1 cellular context compared by ENCODE assay signal in the genomic region with DNA sequence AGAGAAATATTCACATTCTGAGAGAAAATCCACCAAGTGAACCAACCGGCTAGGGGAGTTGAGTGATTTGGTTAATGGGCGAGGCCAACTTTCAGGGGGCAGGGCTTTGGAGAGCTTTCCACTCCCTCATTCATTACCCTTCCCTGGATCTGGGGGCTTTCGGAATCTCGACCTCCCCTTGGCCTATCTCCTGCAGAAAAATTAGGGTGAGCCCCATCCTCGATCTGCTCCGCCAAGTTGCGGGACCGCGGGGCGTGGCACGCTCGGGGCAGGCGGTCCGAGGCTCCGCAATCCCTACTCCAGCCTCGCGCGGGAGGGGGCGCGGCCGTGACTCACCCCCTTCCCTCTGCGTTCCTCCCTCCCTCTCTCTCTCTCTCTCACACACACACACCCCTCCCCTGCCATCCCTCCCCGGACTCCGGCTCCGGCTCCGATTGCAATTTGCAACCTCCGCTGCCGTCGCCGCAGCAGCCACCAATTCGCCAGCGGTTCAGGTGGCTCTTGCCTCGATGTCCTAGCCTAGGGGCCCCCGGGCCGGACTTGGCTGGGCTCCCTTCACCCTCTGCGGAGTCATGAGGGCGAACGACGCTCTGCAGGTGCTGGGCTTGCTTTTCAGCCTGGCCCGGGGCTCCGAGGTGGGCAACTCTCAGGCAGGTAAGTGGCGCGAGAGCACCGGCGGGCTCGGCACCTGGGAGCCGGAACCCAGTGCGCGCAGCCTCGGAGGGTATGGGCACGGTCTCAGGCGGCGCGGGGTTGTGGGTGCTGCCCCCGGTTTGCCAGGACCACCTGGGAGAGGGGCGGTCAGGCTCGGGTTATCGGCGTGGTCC.
TF ChIP-seq lines count a peak whose summit lies in the region.

Gene ERBB3, plus strand, starts transcription at position 437 of the 827 bp plus-strand sequence. Its CDS starts 136 bp downstream, at position 573.

TF ChIP-seq in K562, 482 proteins besides CTCF, POLR2A, EP300 and RAD21 (continued from another document and continues in another):
- TF ChIP-seq, protein P1, sequence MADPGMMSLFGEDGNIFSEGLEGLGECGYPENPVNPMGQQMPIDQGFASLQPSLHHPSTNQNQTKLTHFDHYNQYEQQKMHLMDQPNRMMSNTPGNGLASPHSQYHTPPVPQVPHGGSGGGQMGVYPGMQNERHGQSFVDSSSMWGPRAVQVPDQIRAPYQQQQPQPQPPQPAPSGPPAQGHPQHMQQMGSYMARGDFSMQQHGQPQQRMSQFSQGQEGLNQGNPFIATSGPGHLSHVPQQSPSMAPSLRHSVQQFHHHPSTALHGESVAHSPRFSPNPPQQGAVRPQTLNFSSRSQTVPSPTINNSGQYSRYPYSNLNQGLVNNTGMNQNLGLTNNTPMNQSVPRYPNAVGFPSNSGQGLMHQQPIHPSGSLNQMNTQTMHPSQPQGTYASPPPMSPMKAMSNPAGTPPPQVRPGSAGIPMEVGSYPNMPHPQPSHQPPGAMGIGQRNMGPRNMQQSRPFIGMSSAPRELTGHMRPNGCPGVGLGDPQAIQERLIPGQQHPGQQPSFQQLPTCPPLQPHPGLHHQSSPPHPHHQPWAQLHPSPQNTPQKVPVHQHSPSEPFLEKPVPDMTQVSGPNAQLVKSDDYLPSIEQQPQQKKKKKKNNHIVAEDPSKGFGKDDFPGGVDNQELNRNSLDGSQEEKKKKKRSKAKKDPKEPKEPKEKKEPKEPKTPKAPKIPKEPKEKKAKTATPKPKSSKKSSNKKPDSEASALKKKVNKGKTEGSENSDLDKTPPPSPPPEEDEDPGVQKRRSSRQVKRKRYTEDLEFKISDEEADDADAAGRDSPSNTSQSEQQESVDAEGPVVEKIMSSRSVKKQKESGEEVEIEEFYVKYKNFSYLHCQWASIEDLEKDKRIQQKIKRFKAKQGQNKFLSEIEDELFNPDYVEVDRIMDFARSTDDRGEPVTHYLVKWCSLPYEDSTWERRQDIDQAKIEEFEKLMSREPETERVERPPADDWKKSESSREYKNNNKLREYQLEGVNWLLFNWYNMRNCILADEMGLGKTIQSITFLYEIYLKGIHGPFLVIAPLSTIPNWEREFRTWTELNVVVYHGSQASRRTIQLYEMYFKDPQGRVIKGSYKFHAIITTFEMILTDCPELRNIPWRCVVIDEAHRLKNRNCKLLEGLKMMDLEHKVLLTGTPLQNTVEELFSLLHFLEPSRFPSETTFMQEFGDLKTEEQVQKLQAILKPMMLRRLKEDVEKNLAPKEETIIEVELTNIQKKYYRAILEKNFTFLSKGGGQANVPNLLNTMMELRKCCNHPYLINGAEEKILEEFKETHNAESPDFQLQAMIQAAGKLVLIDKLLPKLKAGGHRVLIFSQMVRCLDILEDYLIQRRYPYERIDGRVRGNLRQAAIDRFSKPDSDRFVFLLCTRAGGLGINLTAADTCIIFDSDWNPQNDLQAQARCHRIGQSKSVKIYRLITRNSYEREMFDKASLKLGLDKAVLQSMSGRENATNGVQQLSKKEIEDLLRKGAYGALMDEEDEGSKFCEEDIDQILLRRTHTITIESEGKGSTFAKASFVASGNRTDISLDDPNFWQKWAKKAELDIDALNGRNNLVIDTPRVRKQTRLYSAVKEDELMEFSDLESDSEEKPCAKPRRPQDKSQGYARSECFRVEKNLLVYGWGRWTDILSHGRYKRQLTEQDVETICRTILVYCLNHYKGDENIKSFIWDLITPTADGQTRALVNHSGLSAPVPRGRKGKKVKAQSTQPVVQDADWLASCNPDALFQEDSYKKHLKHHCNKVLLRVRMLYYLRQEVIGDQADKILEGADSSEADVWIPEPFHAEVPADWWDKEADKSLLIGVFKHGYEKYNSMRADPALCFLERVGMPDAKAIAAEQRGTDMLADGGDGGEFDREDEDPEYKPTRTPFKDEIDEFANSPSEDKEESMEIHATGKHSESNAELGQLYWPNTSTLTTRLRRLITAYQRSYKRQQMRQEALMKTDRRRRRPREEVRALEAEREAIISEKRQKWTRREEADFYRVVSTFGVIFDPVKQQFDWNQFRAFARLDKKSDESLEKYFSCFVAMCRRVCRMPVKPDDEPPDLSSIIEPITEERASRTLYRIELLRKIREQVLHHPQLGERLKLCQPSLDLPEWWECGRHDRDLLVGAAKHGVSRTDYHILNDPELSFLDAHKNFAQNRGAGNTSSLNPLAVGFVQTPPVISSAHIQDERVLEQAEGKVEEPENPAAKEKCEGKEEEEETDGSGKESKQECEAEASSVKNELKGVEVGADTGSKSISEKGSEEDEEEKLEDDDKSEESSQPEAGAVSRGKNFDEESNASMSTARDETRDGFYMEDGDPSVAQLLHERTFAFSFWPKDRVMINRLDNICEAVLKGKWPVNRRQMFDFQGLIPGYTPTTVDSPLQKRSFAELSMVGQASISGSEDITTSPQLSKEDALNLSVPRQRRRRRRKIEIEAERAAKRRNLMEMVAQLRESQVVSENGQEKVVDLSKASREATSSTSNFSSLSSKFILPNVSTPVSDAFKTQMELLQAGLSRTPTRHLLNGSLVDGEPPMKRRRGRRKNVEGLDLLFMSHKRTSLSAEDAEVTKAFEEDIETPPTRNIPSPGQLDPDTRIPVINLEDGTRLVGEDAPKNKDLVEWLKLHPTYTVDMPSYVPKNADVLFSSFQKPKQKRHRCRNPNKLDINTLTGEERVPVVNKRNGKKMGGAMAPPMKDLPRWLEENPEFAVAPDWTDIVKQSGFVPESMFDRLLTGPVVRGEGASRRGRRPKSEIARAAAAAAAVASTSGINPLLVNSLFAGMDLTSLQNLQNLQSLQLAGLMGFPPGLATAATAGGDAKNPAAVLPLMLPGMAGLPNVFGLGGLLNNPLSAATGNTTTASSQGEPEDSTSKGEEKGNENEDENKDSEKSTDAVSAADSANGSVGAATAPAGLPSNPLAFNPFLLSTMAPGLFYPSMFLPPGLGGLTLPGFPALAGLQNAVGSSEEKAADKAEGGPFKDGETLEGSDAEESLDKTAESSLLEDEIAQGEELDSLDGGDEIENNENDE (IDR thresholded peaks at IDR 0.05; ENCODE audit: low read depth, low read length), result no peak
- TF ChIP-seq HOXB6 (CRISPR knock-in tag; IDR thresholded peaks at IDR 0.05; ENCODE audit: borderline replicate concordance) (no peak), DDX20 (tag; IDR thresholded peaks at IDR 0.05; ENCODE audit: low read depth) (no peak), SMARCA5 (IDR thresholded peaks at IDR 0.05) (no peak), ZNF197 (CRISPR knock-in tag; IDR thresholded peaks at IDR 0.05; ENCODE audit: low read depth) (no peak), GTF2F1 (IDR thresholded peaks at IDR 0.05; ENCODE audit: low read depth, low read length) (no peak), ZFP91 (CRISPR knock-in tag; IDR thresholded peaks at IDR 0.05) (no peak), ZNF277 (CRISPR knock-in tag; IDR thresholded peaks at IDR 0.05; ENCODE audit: borderline replicate concordance) (no peak), NBN (IDR thresholded peaks at IDR 0.05; ENCODE audit: low read depth) (peak; percentile 84), POU5F1 (IDR thresholded peaks at IDR 0.05; ENCODE audit: borderline replicate concordance, low read depth, low read length, partially characterized antibody) (no peak), HMG20A (CRISPR knock-in tag; conservative IDR thresholded peaks at IDR 0.05) (no peak), NFIC (IDR thresholded peaks at IDR 0.05) (no peak; the same call in 1 of the 2 replicates), OTX1 (CRISPR knock-in tag; IDR thresholded peaks at IDR 0.05) (no peak)
- TF ChIP-seq, protein P2, sequence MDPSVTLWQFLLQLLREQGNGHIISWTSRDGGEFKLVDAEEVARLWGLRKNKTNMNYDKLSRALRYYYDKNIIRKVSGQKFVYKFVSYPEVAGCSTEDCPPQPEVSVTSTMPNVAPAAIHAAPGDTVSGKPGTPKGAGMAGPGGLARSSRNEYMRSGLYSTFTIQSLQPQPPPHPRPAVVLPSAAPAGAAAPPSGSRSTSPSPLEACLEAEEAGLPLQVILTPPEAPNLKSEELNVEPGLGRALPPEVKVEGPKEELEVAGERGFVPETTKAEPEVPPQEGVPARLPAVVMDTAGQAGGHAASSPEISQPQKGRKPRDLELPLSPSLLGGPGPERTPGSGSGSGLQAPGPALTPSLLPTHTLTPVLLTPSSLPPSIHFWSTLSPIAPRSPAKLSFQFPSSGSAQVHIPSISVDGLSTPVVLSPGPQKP (CRISPR knock-in tag; IDR thresholded peaks at IDR 0.05), result no peak
- TF ChIP-seq, protein P3, sequence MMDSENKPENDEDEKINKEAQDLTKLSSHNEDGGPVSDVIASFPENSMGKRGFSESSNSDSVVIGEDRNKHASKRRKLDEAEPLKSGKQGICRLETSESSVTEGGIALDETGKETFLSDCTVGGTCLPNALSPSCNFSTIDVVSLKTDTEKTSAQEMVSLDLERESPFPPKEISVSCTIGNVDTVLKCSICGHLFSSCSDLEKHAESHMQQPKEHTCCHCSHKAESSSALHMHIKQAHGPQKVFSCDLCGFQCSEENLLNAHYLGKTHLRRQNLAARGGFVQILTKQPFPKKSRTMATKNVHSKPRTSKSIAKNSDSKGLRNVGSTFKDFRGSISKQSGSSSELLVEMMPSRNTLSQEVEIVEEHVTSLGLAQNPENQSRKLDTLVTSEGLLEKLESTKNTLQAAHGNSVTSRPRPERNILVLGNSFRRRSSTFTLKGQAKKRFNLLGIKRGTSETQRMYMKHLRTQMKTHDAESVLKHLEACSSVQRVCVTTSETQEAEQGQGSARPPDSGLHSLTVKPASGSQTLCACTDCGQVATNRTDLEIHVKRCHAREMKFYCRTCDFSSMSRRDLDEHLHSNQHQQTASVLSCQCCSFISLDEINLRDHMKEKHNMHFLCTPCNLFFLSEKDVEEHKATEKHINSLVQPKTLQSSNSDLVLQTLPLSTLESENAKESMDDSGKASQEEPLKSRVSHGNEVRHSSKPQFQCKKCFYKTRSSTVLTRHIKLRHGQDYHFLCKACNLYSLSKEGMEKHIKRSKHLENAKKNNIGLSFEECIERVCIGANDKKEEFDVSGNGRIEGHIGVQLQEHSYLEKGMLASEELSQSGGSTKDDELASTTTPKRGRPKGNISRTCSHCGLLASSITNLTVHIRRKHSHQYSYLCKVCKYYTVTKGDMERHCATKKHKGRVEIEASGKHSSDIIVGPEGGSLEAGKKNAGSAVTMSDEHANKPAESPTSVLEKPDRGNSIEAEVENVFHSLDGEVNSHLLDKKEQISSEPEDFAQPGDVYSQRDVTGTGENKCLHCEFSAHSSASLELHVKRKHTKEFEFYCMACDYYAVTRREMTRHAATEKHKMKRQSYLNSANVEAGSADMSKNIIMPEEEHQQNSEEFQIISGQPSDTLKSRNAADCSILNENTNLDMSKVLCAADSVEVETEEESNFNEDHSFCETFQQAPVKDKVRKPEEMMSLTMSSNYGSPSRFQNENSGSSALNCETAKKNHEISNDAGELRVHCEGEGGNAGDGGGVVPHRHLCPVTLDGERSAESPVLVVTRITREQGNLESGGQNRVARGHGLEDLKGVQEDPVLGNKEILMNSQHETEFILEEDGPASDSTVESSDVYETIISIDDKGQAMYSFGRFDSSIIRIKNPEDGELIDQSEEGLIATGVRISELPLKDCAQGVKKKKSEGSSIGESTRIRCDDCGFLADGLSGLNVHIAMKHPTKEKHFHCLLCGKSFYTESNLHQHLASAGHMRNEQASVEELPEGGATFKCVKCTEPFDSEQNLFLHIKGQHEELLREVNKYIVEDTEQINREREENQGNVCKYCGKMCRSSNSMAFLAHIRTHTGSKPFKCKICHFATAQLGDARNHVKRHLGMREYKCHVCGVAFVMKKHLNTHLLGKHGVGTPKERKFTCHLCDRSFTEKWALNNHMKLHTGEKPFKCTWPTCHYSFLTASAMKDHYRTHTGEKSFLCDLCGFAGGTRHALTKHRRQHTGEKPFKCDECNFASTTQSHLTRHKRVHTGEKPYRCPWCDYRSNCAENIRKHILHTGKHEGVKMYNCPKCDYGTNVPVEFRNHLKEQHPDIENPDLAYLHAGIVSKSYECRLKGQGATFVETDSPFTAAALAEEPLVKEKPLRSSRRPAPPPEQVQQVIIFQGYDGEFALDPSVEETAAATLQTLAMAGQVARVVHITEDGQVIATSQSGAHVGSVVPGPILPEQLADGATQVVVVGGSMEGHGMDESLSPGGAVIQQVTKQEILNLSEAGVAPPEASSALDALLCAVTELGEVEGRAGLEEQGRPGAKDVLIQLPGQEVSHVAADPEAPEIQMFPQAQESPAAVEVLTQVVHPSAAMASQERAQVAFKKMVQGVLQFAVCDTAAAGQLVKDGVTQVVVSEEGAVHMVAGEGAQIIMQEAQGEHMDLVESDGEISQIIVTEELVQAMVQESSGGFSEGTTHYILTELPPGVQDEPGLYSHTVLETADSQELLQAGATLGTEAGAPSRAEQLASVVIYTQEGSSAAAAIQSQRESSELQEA (IDR thresholded peaks at IDR 0.05; ENCODE audit: low read depth), result peak; percentile 26; the same call in 1 of the 2 replicates
- TF ChIP-seq, protein P4, sequence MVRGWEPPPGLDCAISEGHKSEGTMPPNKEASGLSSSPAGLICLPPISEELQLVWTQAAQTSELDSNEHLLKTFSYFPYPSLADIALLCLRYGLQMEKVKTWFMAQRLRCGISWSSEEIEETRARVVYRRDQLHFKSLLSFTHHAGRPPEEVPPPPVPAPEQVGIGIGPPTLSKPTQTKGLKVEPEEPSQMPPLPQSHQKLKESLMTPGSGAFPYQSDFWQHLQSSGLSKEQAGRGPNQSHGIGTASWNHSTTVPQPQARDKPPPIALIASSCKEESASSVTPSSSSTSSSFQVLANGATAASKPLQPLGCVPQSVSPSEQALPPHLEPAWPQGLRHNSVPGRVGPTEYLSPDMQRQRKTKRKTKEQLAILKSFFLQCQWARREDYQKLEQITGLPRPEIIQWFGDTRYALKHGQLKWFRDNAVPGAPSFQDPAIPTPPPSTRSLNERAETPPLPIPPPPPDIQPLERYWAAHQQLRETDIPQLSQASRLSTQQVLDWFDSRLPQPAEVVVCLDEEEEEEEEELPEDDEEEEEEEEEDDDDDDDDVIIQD (CRISPR knock-in tag; IDR thresholded peaks at IDR 0.05), result no peak
- TF ChIP-seq, protein P5, sequence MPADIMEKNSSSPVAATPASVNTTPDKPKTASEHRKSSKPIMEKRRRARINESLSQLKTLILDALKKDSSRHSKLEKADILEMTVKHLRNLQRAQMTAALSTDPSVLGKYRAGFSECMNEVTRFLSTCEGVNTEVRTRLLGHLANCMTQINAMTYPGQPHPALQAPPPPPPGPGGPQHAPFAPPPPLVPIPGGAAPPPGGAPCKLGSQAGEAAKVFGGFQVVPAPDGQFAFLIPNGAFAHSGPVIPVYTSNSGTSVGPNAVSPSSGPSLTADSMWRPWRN (IDR thresholded peaks at IDR 0.05; ENCODE audit: low read depth), result no peak
